In genomic region chr12:31073527-31074332, GRCh38 we compare ENCODE assay signal across 8 cellular contexts. TPM values are rescaled to one million over a fixed set of nuclear protein-coding genes. Genes with fewer than 3 reads are reported as not detected.
DNase-seq lines count a peak whose midpoint lies in the region; ATAC-seq and TF ChIP-seq lines count a peak whose summit lies in the region.
"Not testable (repeated sequence)": the region's sequence is repeated elsewhere in the genome, so short reads cannot be mapped to it uniquely, and the experiment has no call there.

Gene DDX11 (plus strand): TSS chr12:31073860. CDS start chr12:31078394, 4,534 bp downstream.

- peak in 1 of 2 donors; percentile 16 for TF ChIP-seq POLR2A in vagina (IDR thresholded peaks at IDR 0.05)

- not testable (repeated sequence) for TF ChIP-seq CTCF in vagina (IDR thresholded peaks at IDR 0.05)

- H3K4me1 Mint-ChIP-seq in T-helper 17 cell: peaks cover 21% of the 10 kb centered on the region

- not testable (repeated sequence) for H3K27me3 ChIP-seq in right cardiac atrium (ENCODE audit: control insufficient read depth, insufficient read depth); rectal smooth muscle tissue (ENCODE audit: control insufficient read depth, insufficient read depth, low read length); vagina

- H3K27ac ChIP-seq in right cardiac atrium (ENCODE audit: low read length) (peak within 1 kb of the TSS; percentile 49), rectal smooth muscle tissue (ENCODE audit: low read depth, low read length) (peak within 1 kb of the TSS; percentile 48), vagina (peak within 1 kb of the TSS; percentile 2)

- H3K9ac ChIP-seq in rectal smooth muscle tissue (ENCODE audit: low read length): peak within 1 kb of the TSS; percentile 64

- peak; percentile 85 to 93 for DNase-seq in NCI-H187 (lab: John Stamatoyannopoulos, UW)
- DNase-seq in T-helper 17 cell: peak; percentile 84 to 87 (median 84)
- DNase-seq in amygdala (lab: John Stamatoyannopoulos, UW): peak; percentile 23 to 94 (median 80)
- peak; percentile 94 to 95 (median 95) for DNase-seq in right cardiac atrium
- not testable (repeated sequence) for DNase-seq in vagina (ENCODE audit: extremely low spot score in 2 of 2)

- not testable (repeated sequence) for H3K4me1 ChIP-seq in right cardiac atrium (ENCODE audit: control insufficient read depth, insufficient read depth, low read length); rectal smooth muscle tissue (ENCODE audit: control insufficient read depth, insufficient read depth, low read length); vagina

- H3K4me3 ChIP-seq in right cardiac atrium (ENCODE audit: low read length) (peak within 1 kb of the TSS; percentile 67), rectal smooth muscle tissue (ENCODE audit: low read length) (peak within 1 kb of the TSS; percentile 73), vagina (peak within 1 kb of the TSS; percentile 50 to 73)

- peak within 1 kb of the TSS; percentile 98 for H3K27ac Mint-ChIP-seq in T-helper 17 cell

- peak; percentile 86 for ATAC-seq in GM18499 (IDR thresholded peaks at IDR 0.05; ENCODE audit: insufficient read depth, unreplicated experiment)
- ATAC-seq in HG02938 (IDR thresholded peaks at IDR 0.05; ENCODE audit: unreplicated experiment): peak; percentile 90
- ATAC-seq in T-helper 17 cell: peak; percentile 84
- peak; percentile 98 to 99 for ATAC-seq in right cardiac atrium

- not testable (repeated sequence) for H3K36me3 ChIP-seq in rectal smooth muscle tissue (ENCODE audit: control insufficient read depth, insufficient read depth, low read length); vagina

- H3K9me3 ChIP-seq in T-helper 17 cell (ENCODE audit: control insufficient read depth, low read length, poor library complexity, severe bottlenecking); right cardiac atrium (ENCODE audit: control insufficient read depth, low read length); vagina: not testable (repeated sequence)

- intact Hi-C loops in right cardiac atrium (cut with DNase I); vagina (cut with DNase I): not testable (repeated sequence)

- H3K27me3 Mint-ChIP-seq in T-helper 17 cell: not testable (repeated sequence)

- H3K36me3 Mint-ChIP-seq in T-helper 17 cell (ENCODE audit: low read depth): not testable (repeated sequence)

- under 1% methylated on average over 58 of the region's 58 CpGs for WGBS in right cardiac atrium

- H3K4me3 Mint-ChIP-seq in T-helper 17 cell: peak within 1 kb of the TSS; percentile 96

RNA-seq across cellular contexts. Expression of gene DDX11, which starts in this region (rescaled TPM):
- total RNA-seq in T-helper 17 cell: 10 to 100 TPM; 53.6 to 66.3 TPM
- 10 to 100 TPM in 2 of 4 donors, 1 to 10 TPM in 2; 5.4 to 16.5 (median 10.9) TPM for total RNA-seq in right cardiac atrium
- 7.8 TPM for polyA plus RNA-seq in right cardiac atrium
- 35.4 TPM for total RNA-seq in vagina
